In genomic region chr1:18294437-18295176, GRCh38 we compare ENCODE assay signal across 28 cellular contexts.
A peak's percentile ranks its signal among the peaks of the same experiment; 100 is the strongest.
DNase-seq lines count a peak whose midpoint lies in the region; ATAC-seq, FAIRE-seq and TF ChIP-seq lines count a peak whose summit lies in the region.
"Had no signal": no experiment of that assay in that cellular context is flagged by ENCODE, and none has a peak within 500 bp of the region (broad histone marks: within the 10 kb centered on the region; RNA-seq: fewer than 3 reads in every experiment).

No MANE protein-coding gene starts in this region.

- H3K9me3 Mint-ChIP-seq in naive thymus-derived CD4-positive, alpha-beta T cell, result peaks cover 0 to 3% (median 0%) of the 10 kb centered on the region in 11 donors
- H3K9me3 Mint-ChIP-seq: T-cell had no signal

- TF ChIP-seq RAD21 in HepG2 (CRISPR knock-in tag; IDR thresholded peaks at IDR 0.05), result no peak
- no peak for TF ChIP-seq RAD21 in K562 (CRISPR knock-in tag; conservative IDR thresholded peaks at IDR 0.05 in 1 of 2, IDR thresholded peaks at IDR 0.05 in 1 of 2)

- in situ Hi-C loops in HepG2 (cut with HindIII; ENCODE audit: extremely low pct_ligation_motif_present, low pct_unique_long_range_greater_than_20kb) (no loop called here), K562 (cut with MboI) (no loop called here)

- TF ChIP-seq CTCF in HepG2 (CRISPR knock-in tag; IDR thresholded peaks at IDR 0.05) (no peak), right lobe of liver (IDR thresholded peaks at IDR 0.05) (no peak), K562 (IDR thresholded peaks at IDR 0.05 in 2 of 3, conservative IDR thresholded peaks at IDR 0.05 in 1 of 3; ENCODE audit: insufficient read depth in 2 of 3, low read depth in 1 of 3, low read length in 3 of 3) (no peak)

- H3K9me1 ChIP-seq in K562 (ENCODE audit: control insufficient read depth, insufficient read depth, low read length), result no peaks in the 10 kb centered on the region

- TF ChIP-seq EP300 in HepG2 (IDR thresholded peaks at IDR 0.05; ENCODE audit: low read depth in 2 of 2, low read length in 2 of 2), result no peak
- no peak for TF ChIP-seq EP300 in HepG2 (CRISPR knock-in tag; IDR thresholded peaks at IDR 0.05; ENCODE audit: borderline replicate concordance)
- no peak for TF ChIP-seq EP300 in K562 (IDR thresholded peaks at IDR 0.05; ENCODE audit: low read length)

- H3K27ac ChIP-seq in HepG2 (ENCODE audit: extremely low read length, insufficient read depth, low read length), result no peak overlapping the region
- H3K27ac ChIP-seq in right lobe of liver, result no peak overlapping the region
- no peak overlapping the region for H3K27ac ChIP-seq in K562 (ENCODE audit: extremely low read depth, low read depth, low read length)
- H3K27ac ChIP-seq in naive thymus-derived CD4-positive, alpha-beta T cell (ENCODE audit: low read depth, low read length), result no peak overlapping the region
- H3K27ac ChIP-seq: BLaER1 treated with 17β-estradiol and CSF1 and Interleukin-3, amounts not matched to agents 10 nM and 100 nM had no signal

- TF ChIP-seq POLR2A in HepG2 (IDR thresholded peaks at IDR 0.05; ENCODE audit: insufficient read depth in 1 of 2, low read depth in 2 of 2, low read length in 2 of 2) (no peak), right lobe of liver (IDR thresholded peaks at IDR 0.05) (no peak), K562 (conservative IDR thresholded peaks at IDR 0.05) (no peak)

- no peak overlapping the region for H3K4me3 Mint-ChIP-seq in naive thymus-derived CD4-positive, alpha-beta T cell
- H3K4me3 Mint-ChIP-seq: CD4-positive, alpha-beta memory T cell; HFFc6; T-cell had no signal

- H3K9ac ChIP-seq in HepG2 (ENCODE audit: insufficient read depth, low read depth, low read length) (no peak overlapping the region), K562 (ENCODE audit: insufficient read depth in 1 of 2, low read depth in 2 of 2, low read length in 2 of 2) (no peak overlapping the region), iPS-15b (ENCODE audit: low read depth, low read length) (peak overlapping the region; percentile 47)
- H3K9ac ChIP-seq: BLaER1 treated with 17β-estradiol and CSF1 and Interleukin-3, amounts not matched to agents 10 nM and 100 nM had no signal

- no peak for ATAC-seq in HepG2
- no peak for ATAC-seq in right lobe of liver
- no peak for ATAC-seq in K562
- no peak for ATAC-seq in GM19452 (IDR thresholded peaks at IDR 0.05; ENCODE audit: unreplicated experiment)
- no peak for ATAC-seq in naive thymus-derived CD4-positive, alpha-beta T cell
- no peak for ATAC-seq in GM21737 (IDR thresholded peaks at IDR 0.05; ENCODE audit: unreplicated experiment)
- no peak for ATAC-seq in HG03175 (IDR thresholded peaks at IDR 0.05; ENCODE audit: unreplicated experiment)
- ATAC-seq: Panc1, SK-N-SH treated with all-trans-retinoic acid at 6 μM for 48 hours, T-cell had no signal

- BruUV-seq in HepG2 (replicated peaks; lab: Mats Ljungman, UMichigan), result no TSS peak
- no TSS peak for BruUV-seq in K562 (replicated peaks; lab: Mats Ljungman, UMichigan)

- FAIRE-seq in HepG2 (lab: Jason Lieb, UNC) (no peak), K562 (lab: Jason Lieb, UNC) (no peak)
- FAIRE-seq: GM12891 had no signal

- H3K4me1 ChIP-seq in HepG2 (ENCODE audit: insufficient read depth, low read length), result no peaks in the 10 kb centered on the region
- H3K4me1 ChIP-seq in right lobe of liver, result no peaks in the 10 kb centered on the region
- 0 out of 5 replicates have a peak, but pooled peaks cover 0 to 3% of the 10 kb centered on the region in 2 experiments for H3K4me1 ChIP-seq in K562 (replicated peaks in 1 of 2; ENCODE audit: control insufficient read depth in 2 of 2, insufficient read depth in 2 of 2, low read length in 2 of 2)
- peaks cover 39% of the 10 kb centered on the region for H3K4me1 ChIP-seq in iPS-15b (ENCODE audit: control insufficient read depth, insufficient read depth, low read length)
- no peaks in the 10 kb centered on the region for H3K4me1 ChIP-seq in naive thymus-derived CD4-positive, alpha-beta T cell (ENCODE audit: control insufficient read depth in 2 of 2, insufficient read depth in 2 of 2, low read length in 2 of 2)
- H3K4me1 ChIP-seq: Caco-2 had no signal

- POLR2A ChIA-PET in HepG2 (lab: Yijun Ruan, JAX), result no interaction called here
- POLR2A ChIA-PET in K562 (lab: Yijun Ruan, JAX), result no interaction called here
- POLR2A ChIA-PET in naive thymus-derived CD4-positive, alpha-beta T cell (lab: Charles Lee), result no interaction called here

- CTCF ChIA-PET in HepG2 (lab: Yijun Ruan, JAX; ENCODE audit: low intra/inter-chr PET ratio, low total read pairs) (no interaction called here), K562 (lab: Yijun Ruan, JAX; ENCODE audit: low intra/inter-chr PET ratio) (no interaction called here)
- CTCF ChIA-PET in naive thymus-derived CD4-positive, alpha-beta T cell (lab: Charles Lee), result no interaction called here

- DNase-seq in HepG2 (ENCODE audit: low spot score), result no peak
- DNase-seq in right lobe of liver, result no peak
- DNase-seq in K562 (ENCODE audit: extremely low read depth in 1 of 4, low spot score in 3 of 4), result no peak
- no peak for DNase-seq in naive thymus-derived CD4-positive, alpha-beta T cell
- DNase-seq: 8988T; Caco-2; CD4-positive, alpha-beta memory T cell; DMS 273 treated with DMSO at 0.1 percent for 48 hours; DND-41; GOT3; HFFc6; MG63; NCI-H1417 treated with DMSO at 0.1 percent for 48 hours; NCI-H1930; NCI-H226; NCI-H524; NCI-H774; NK-92 treated with Interleukin-12 subunit alpha and Interleukin-12 subunit beta, amount 100 ng/mL, for 24 hours; SIG-M5; T-cell had no signal

- H3K79me2 ChIP-seq in HepG2 (ENCODE audit: insufficient read depth, low read length) (no peaks in the 10 kb centered on the region), K562 (ENCODE audit: control insufficient read depth, insufficient read depth, low read length) (no peaks in the 10 kb centered on the region)

- H3K9me3 ChIP-seq in HepG2 (ENCODE audit: low read length) (no peaks in the 10 kb centered on the region), right lobe of liver (no peaks in the 10 kb centered on the region), K562 (replicated peaks; ENCODE audit: control insufficient read depth, insufficient read depth, low read depth, low read length) (no peaks in the 10 kb centered on the region; the same call in 1 of the 2 replicates), iPS-15b (ENCODE audit: control insufficient read depth, insufficient read depth, low read length) (no peaks in the 10 kb centered on the region)
- no peaks in the 10 kb centered on the region for H3K9me3 ChIP-seq in naive thymus-derived CD4-positive, alpha-beta T cell (ENCODE audit: control insufficient read depth in 2 of 3, low read length in 3 of 3)
- H3K9me3 ChIP-seq: BLaER1 treated with 17β-estradiol and CSF1 and Interleukin-3, amounts not matched to agents 10 nM and 100 nM; Caco-2; MG63 had no signal

- H4K20me1 ChIP-seq in HepG2 (ENCODE audit: insufficient read depth, low read length), result no peaks in the 10 kb centered on the region
- peaks cover 15% of the 10 kb centered on the region; the same call in 1 of the 2 replicates for H4K20me1 ChIP-seq in K562 (replicated peaks; ENCODE audit: control insufficient read depth, insufficient read depth, low read length)
- H4K20me1 ChIP-seq: BLaER1 treated with 17β-estradiol and CSF1 and Interleukin-3, amounts not matched to agents 10 nM and 100 nM had no signal

- H3K36me3 Mint-ChIP-seq in naive thymus-derived CD4-positive, alpha-beta T cell, result peaks cover 0 to 4% (median 0%) of the 10 kb centered on the region in 5 donors
- H3K36me3 Mint-ChIP-seq: CD4-positive, alpha-beta memory T cell; T-cell had no signal

- no peak overlapping the region for H3K4me3 ChIP-seq in HepG2 (replicated peaks in 1 of 3; ENCODE audit: insufficient read depth in 1 of 3, low read depth in 2 of 3, low read length in 3 of 3)
- no peak overlapping the region for H3K4me3 ChIP-seq in right lobe of liver
- no peak overlapping the region for H3K4me3 ChIP-seq in K562
- H3K4me3 ChIP-seq in iPS-15b (ENCODE audit: low read depth, low read length), result no peak overlapping the region
- H3K4me3 ChIP-seq in naive thymus-derived CD4-positive, alpha-beta T cell (ENCODE audit: low read length), result no peak overlapping the region
- H3K4me3 ChIP-seq: BLaER1 treated with 17β-estradiol and CSF1 and Interleukin-3, amounts not matched to agents 10 nM and 100 nM; MG63 had no signal

- no peaks in the 10 kb centered on the region for H3K36me3 ChIP-seq in HepG2 (replicated peaks in 1 of 2; ENCODE audit: control insufficient read depth in 1 of 2, insufficient read depth in 2 of 2, low read length in 2 of 2)
- no peaks in the 10 kb centered on the region for H3K36me3 ChIP-seq in right lobe of liver
- no peaks in the 10 kb centered on the region for H3K36me3 ChIP-seq in K562 (ENCODE audit: control insufficient read depth, insufficient read depth, low read length)
- H3K36me3 ChIP-seq in iPS-15b (ENCODE audit: control insufficient read depth, insufficient read depth, low read length), result no peaks in the 10 kb centered on the region
- H3K36me3 ChIP-seq in naive thymus-derived CD4-positive, alpha-beta T cell (ENCODE audit: control insufficient read depth in 2 of 3, insufficient read depth in 3 of 3, low read length in 3 of 3), result no peaks in the 10 kb centered on the region
- H3K36me3 ChIP-seq: BLaER1 treated with 17β-estradiol and CSF1 and Interleukin-3, amounts not matched to agents 10 nM and 100 nM; MG63 had no signal

- H2AFZ ChIP-seq in HepG2 (ENCODE audit: low read length) (no peak overlapping the region), K562 (ENCODE audit: low read depth, low read length) (no peak overlapping the region)

- H3K4me2 ChIP-seq in HepG2 (ENCODE audit: low read depth, low read length), result no peak overlapping the region
- H3K4me2 ChIP-seq in K562 (ENCODE audit: insufficient read depth, low read length), result no peak overlapping the region

- H3K4me1 Mint-ChIP-seq in naive thymus-derived CD4-positive, alpha-beta T cell, result peaks cover 0 to 5% (median 0%) of the 10 kb centered on the region in 7 donors
- H3K4me1 Mint-ChIP-seq: CD4-positive, alpha-beta memory T cell; T-cell had no signal

- H3K27me3 Mint-ChIP-seq in naive thymus-derived CD4-positive, alpha-beta T cell, result peaks cover 20 to 79% (median 57%) of the 10 kb centered on the region in 5 donors

- intact Hi-C loops in HepG2 (cut with micrococcal nuclease; ENCODE audit: unreplicated experiment) (loop anchor here (5.0 kb wide), 2 partner anchors 178 to 238 kb away; no protein-coding TSS in a partner anchor), right lobe of liver (cut with DNase I) (loop anchor here in 1 of 2 donors (5.0 kb wide), 1 partner anchor 278 kb away; no protein-coding TSS in a partner anchor), K562 (cut with micrococcal nuclease) (loop anchor here (10.0 kb wide), 1 partner anchor 280 kb away; no protein-coding TSS in a partner anchor)
- intact Hi-C loops in naive thymus-derived CD4-positive, alpha-beta T cell (cut with micrococcal nuclease), result no loop called here

- WGBS in HepG2 (ENCODE audit: low lambda C conversion rate), result 49% methylated on average over 14 of the region's 16 CpGs
- 34% methylated on average over 12 of the region's 16 CpGs for WGBS in right lobe of liver (ENCODE audit: insufficient coverage, low coverage, low lambda C conversion rate, missing lambda C conversion rate)
- WGBS in K562 (ENCODE audit: insufficient coverage, low coverage, missing lambda C conversion rate), result 1% methylated on average over 16 of the region's 16 CpGs

- peaks cover 0 to 9% of the 10 kb centered on the region in 2 experiments; a peak in 2 of 5 replicates for H3K27me3 ChIP-seq in HepG2 (ENCODE audit: control insufficient read depth in 1 of 2, insufficient read depth in 2 of 2, low read length in 2 of 2)
- H3K27me3 ChIP-seq in right lobe of liver, result no peaks in the 10 kb centered on the region
- H3K27me3 ChIP-seq in K562 (ENCODE audit: control insufficient read depth in 2 of 2, insufficient read depth in 2 of 2, low read length in 2 of 2), result peaks cover 27 to 54% of the 10 kb centered on the region in 2 experiments; a peak in 4 of 5 replicates
- no peaks in the 10 kb centered on the region for H3K27me3 ChIP-seq in iPS-15b (ENCODE audit: control insufficient read depth, insufficient read depth, low read length)
- H3K27me3 ChIP-seq in naive thymus-derived CD4-positive, alpha-beta T cell (ENCODE audit: control insufficient read depth in 2 of 2, insufficient read depth in 2 of 2, low read length in 2 of 2), result no peaks in the 10 kb centered on the region
- H3K27me3 ChIP-seq: BLaER1 treated with 17β-estradiol and CSF1 and Interleukin-3, amounts not matched to agents 10 nM and 100 nM had no signal

- H3K27ac Mint-ChIP-seq in naive thymus-derived CD4-positive, alpha-beta T cell, result no peak overlapping the region
- H3K27ac Mint-ChIP-seq: CD4-positive, alpha-beta memory T cell; HFFc6 had no signal

Comparison
In these comparisons a context has a peak if more than half of its experiments do, and no peak if none do; other contexts are left out.
1. intact Hi-C loops: an anchor here in HepG2 (5.0 kb wide) and K562 (10.0 kb wide); none called in naive thymus-derived CD4-positive, alpha-beta T cell.
2. Of the 241 proteins assayed by ChIP-seq in both HepG2 and K562: peak only in HepG2: none; only in K562: ZFP36; in both: none; in neither: 240.